In genomic region chr2:134739879-134740301, GRCh38 we compare ENCODE assay signal across 9 cellular contexts. TPM values are rescaled to one million over a fixed set of nuclear protein-coding genes. Genes with fewer than 3 reads are reported as not detected.
DNase-seq lines count a peak whose midpoint lies in the region; ATAC-seq lines count a peak whose summit lies in the region.
"Had no signal": no experiment of that assay in that cellular context is flagged by ENCODE, and none has a peak within 500 bp of the region (broad histone marks: within the 10 kb centered on the region; RNA-seq: fewer than 3 reads in every experiment).

No MANE protein-coding gene starts in this region.

- H4K20me1 ChIP-seq in BLaER1 = no peaks in the 10 kb centered on the region

- peak overlapping the region; percentile 28; the same call in 1 of the 2 replicates for H3K4me2 ChIP-seq in BLaER1

- H3K4me1 ChIP-seq in BLaER1 = peaks cover 16% of the 10 kb centered on the region

- no peaks in the 10 kb centered on the region for H3K27me3 ChIP-seq in BLaER1

- H3K27ac ChIP-seq in BLaER1 = no peak overlapping the region

- H3K4me3 ChIP-seq in BLaER1 = no peak overlapping the region

- no peaks in the 10 kb centered on the region for H3K36me3 ChIP-seq in BLaER1

- peak; percentile 96 for ATAC-seq in GM19452 (IDR thresholded peaks at IDR 0.05; ENCODE audit: unreplicated experiment)
- ATAC-seq in HG03342 (IDR thresholded peaks at IDR 0.05; ENCODE audit: unreplicated experiment) = peak; percentile 95

- no peak overlapping the region for H3K9ac ChIP-seq in BLaER1

- DNase-seq in astrocyte of the hippocampus (ENCODE audit: low read depth, low spot score) (peak; percentile 48), NCI-H1048 (lab: John Stamatoyannopoulos, UW) (no peak), NCI-H748 (lab: John Stamatoyannopoulos, UW; ENCODE audit: unreplicated experiment) (no peak), occipital lobe (lab: John Stamatoyannopoulos, UW) (no peak), RKO (ENCODE audit: low spot score) (no peak)
- DNase-seq: DND-41 had no signal

- H3K9me3 ChIP-seq in BLaER1 = no peaks in the 10 kb centered on the region

RNA-seq across cellular contexts. Expression of gene TMEM163, which starts 21.1 kb away (rescaled TPM):
- 14.3 TPM for total RNA-seq in occipital lobe
